8 cellular contexts compared by ENCODE assay signal in the genomic region with DNA sequence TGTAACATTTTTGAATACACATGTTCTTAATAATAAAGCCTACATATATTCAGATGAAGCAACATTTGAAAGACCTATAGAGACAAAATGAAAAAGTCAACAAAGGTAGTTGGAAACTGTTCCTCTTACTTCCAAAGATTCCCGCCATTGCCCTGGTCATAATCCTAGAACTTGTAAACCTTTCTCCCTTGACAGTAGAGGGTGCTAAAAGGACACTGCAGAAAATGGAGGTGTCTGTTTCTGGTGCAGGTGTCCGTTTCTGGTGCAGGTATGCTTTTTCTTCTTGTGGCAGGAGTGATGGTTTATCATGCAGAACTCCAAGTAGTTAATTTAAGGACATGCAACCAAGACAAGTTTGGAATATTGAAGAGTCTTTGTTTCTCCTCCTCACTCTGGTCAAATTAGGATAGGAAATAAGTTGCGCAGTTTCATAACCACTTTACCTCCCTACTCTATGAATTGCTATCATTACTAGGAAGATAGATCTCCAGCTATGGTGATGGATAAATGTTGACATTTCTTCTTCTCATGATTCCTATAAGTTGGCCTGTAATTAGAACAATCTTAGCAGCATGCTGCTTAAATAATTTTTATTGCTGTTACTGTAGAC. TPM values are rescaled to one million over a fixed set of nuclear protein-coding genes. Genes with fewer than 3 reads are reported as not detected.
DNase-seq lines count a peak whose midpoint lies in the region; ATAC-seq and TF ChIP-seq lines count a peak whose summit lies in the region.

No MANE protein-coding gene starts in this region.

- no peaks in the 10 kb centered on the region for H3K4me1 Mint-ChIP-seq in GM23338
- no peaks in the 10 kb centered on the region for H3K4me1 Mint-ChIP-seq in neural crest cell
- H3K4me1 Mint-ChIP-seq in T-helper 17 cell, result no peaks in the 10 kb centered on the region
- no peaks in the 10 kb centered on the region for H3K4me1 Mint-ChIP-seq in activated T-helper 1 cell treated with anti-CD3 and anti-CD28 coated beads, Interleukin-12 subunit alpha, Interleukin-12 subunit beta, Interleukin-2, Interleukin-4 antibody, amounts not matched to agents 30 ng/mL and 10 ng/mL and 1 ng/mL, durations not matched to agents 14 hours and 24 hours and 36 hours (ENCODE audit: low read depth)

- H3K36me3 Mint-ChIP-seq in GM23338 (ENCODE audit: low read depth) (no peaks in the 10 kb centered on the region), neural crest cell (ENCODE audit: low read depth) (no peaks in the 10 kb centered on the region), T-helper 17 cell (ENCODE audit: low read depth) (peaks cover 4% of the 10 kb centered on the region)
- H3K36me3 Mint-ChIP-seq in activated T-helper 1 cell treated with anti-CD3 and anti-CD28 coated beads, Interleukin-12 subunit alpha, Interleukin-12 subunit beta, Interleukin-2, Interleukin-4 antibody, amounts not matched to agents 30 ng/mL and 10 ng/mL and 1 ng/mL, durations not matched to agents 14 hours and 24 hours and 36 hours (ENCODE audit: low read depth), result no peaks in the 10 kb centered on the region

- TF ChIP-seq CTCF in GM23338 (conservative IDR thresholded peaks at IDR 0.05; ENCODE audit: low read depth in 2 of 2) (peak; percentile 67 to 89), breast epithelium (IDR thresholded peaks at IDR 0.05) (peak in 2 of 3 donors; percentile 27 to 42), neural crest cell (conservative IDR thresholded peaks at IDR 0.05) (peak; percentile 65)

- no peaks in the 10 kb centered on the region for H4K20me1 ChIP-seq in GM23338 (replicated peaks; ENCODE audit: insufficient read depth)

- H3K27ac Mint-ChIP-seq in GM23338 (no peak overlapping the region), neural crest cell (ENCODE audit: unreplicated experiment) (no peak overlapping the region), T-helper 17 cell (no peak overlapping the region)
- no peak overlapping the region for H3K27ac Mint-ChIP-seq in activated T-helper 1 cell treated with anti-CD3 and anti-CD28 coated beads, Interleukin-12 subunit alpha, Interleukin-12 subunit beta, Interleukin-2, Interleukin-4 antibody, amounts not matched to agents 30 ng/mL and 10 ng/mL and 1 ng/mL, durations not matched to agents 14 hours and 24 hours and 36 hours

- H3K4me2 ChIP-seq in GM23338, result no peak overlapping the region

- H3K4me1 ChIP-seq in GM23338 (ENCODE audit: insufficient read depth) (no peaks in the 10 kb centered on the region), breast epithelium (no peaks in the 10 kb centered on the region)

- no peaks in the 10 kb centered on the region for H3F3A ChIP-seq in GM23338 (replicated peaks; ENCODE audit: low read depth)

- no peak overlapping the region for H3K4me3 Mint-ChIP-seq in GM23338
- H3K4me3 Mint-ChIP-seq in neural crest cell, result no peak overlapping the region
- no peak overlapping the region for H3K4me3 Mint-ChIP-seq in T-helper 17 cell
- H3K4me3 Mint-ChIP-seq in activated T-helper 1 cell treated with anti-CD3 and anti-CD28 coated beads, Interleukin-12 subunit alpha, Interleukin-12 subunit beta, Interleukin-2, Interleukin-4 antibody, amounts not matched to agents 30 ng/mL and 10 ng/mL and 1 ng/mL, durations not matched to agents 14 hours and 24 hours and 36 hours, result no peak overlapping the region

- H3K27ac ChIP-seq in GM23338 (ENCODE audit: low read depth) (no peak overlapping the region), breast epithelium (no peak overlapping the region)

- H3K9me3 ChIP-seq in breast epithelium, result no peaks in the 10 kb centered on the region
- H3K9me3 ChIP-seq in T-helper 17 cell (ENCODE audit: control insufficient read depth, low read length, poor library complexity, severe bottlenecking), result no peaks in the 10 kb centered on the region

- H2AFZ ChIP-seq in GM23338, result no peak overlapping the region

- intact Hi-C loops in breast epithelium (cut with DNase I; ENCODE audit: low total_unique reads), result no loop called here
- intact Hi-C loops in activated T-helper 1 cell treated with anti-CD3 and anti-CD28 coated beads, Interleukin-12 subunit alpha, Interleukin-12 subunit beta, Interleukin-2, Interleukin-4 antibody, amounts not matched to agents 30 ng/mL and 10 ng/mL and 1 ng/mL, durations not matched to agents 14 hours and 24 hours and 36 hours (cut with micrococcal nuclease), result loop anchor here (5.0 kb wide), 2 partner anchors 568 to 908 kb away; no protein-coding TSS in a partner anchor

- H3K9me3 Mint-ChIP-seq in GM23338, result no peaks in the 10 kb centered on the region
- H3K9me3 Mint-ChIP-seq in neural crest cell, result no peaks in the 10 kb centered on the region
- no peaks in the 10 kb centered on the region for H3K9me3 Mint-ChIP-seq in activated T-helper 1 cell treated with anti-CD3 and anti-CD28 coated beads, Interleukin-12 subunit alpha, Interleukin-12 subunit beta, Interleukin-2, Interleukin-4 antibody, amounts not matched to agents 30 ng/mL and 10 ng/mL and 1 ng/mL, durations not matched to agents 14 hours and 24 hours and 36 hours

- H3K36me3 ChIP-seq in GM23338 (ENCODE audit: insufficient read depth) (no peaks in the 10 kb centered on the region), breast epithelium (no peaks in the 10 kb centered on the region)

- H3K27me3 Mint-ChIP-seq in GM23338 (ENCODE audit: insufficient read depth, low read depth, poor library complexity), result peaks cover 2% of the 10 kb centered on the region
- no peaks in the 10 kb centered on the region for H3K27me3 Mint-ChIP-seq in neural crest cell (ENCODE audit: low read depth)
- peaks cover 7% of the 10 kb centered on the region for H3K27me3 Mint-ChIP-seq in T-helper 17 cell
- H3K27me3 Mint-ChIP-seq in activated T-helper 1 cell treated with anti-CD3 and anti-CD28 coated beads, Interleukin-12 subunit alpha, Interleukin-12 subunit beta, Interleukin-2, Interleukin-4 antibody, amounts not matched to agents 30 ng/mL and 10 ng/mL and 1 ng/mL, durations not matched to agents 14 hours and 24 hours and 36 hours (ENCODE audit: insufficient read depth), result peaks cover 3% of the 10 kb centered on the region

- H3K79me2 ChIP-seq in GM23338 (replicated peaks; ENCODE audit: insufficient read depth), result no peaks in the 10 kb centered on the region

- no peak for TF ChIP-seq POLR2A in breast epithelium (IDR thresholded peaks at IDR 0.05)

- no peak overlapping the region for H3K4me3 ChIP-seq in GM23338
- H3K4me3 ChIP-seq in breast epithelium, result no peak overlapping the region

- ATAC-seq in GM23338 (peak; percentile 71), GM21528 (IDR thresholded peaks at IDR 0.05; ENCODE audit: low FRiP score, unreplicated experiment) (no peak), T-helper 17 cell (no peak)

- H3K27me3 ChIP-seq in GM23338 (ENCODE audit: insufficient read depth), result no peaks in the 10 kb centered on the region
- H3K27me3 ChIP-seq in breast epithelium, result no peaks in the 10 kb centered on the region

- no peaks in the 10 kb centered on the region for H3K9me2 ChIP-seq in GM23338 (ENCODE audit: insufficient read depth)

- DNase-seq in EL (peak; percentile 1), GM23338 (ENCODE audit: low spot score) (peak; percentile 67), NCI-H187 (lab: John Stamatoyannopoulos, UW) (peak; percentile 2 to 33), breast epithelium (ENCODE audit: low spot score in 2 of 2) (no peak), neural crest cell (ENCODE audit: low read depth, low spot score) (no peak), T-helper 17 cell (no peak)
- no peak for DNase-seq in activated T-helper 1 cell treated with anti-CD3 and anti-CD28 coated beads, Interleukin-12 subunit alpha, Interleukin-12 subunit beta, Interleukin-2, Interleukin-4 antibody, amounts not matched to agents 30 ng/mL and 10 ng/mL and 1 ng/mL, durations not matched to agents 14 hours and 24 hours and 36 hours (ENCODE audit: low spot score)

TF ChIP-seq in GM23338, 12 proteins besides CTCF, POLR2A, EP300 and RAD21 (continues in another document):
- TF ChIP-seq, protein P1, sequence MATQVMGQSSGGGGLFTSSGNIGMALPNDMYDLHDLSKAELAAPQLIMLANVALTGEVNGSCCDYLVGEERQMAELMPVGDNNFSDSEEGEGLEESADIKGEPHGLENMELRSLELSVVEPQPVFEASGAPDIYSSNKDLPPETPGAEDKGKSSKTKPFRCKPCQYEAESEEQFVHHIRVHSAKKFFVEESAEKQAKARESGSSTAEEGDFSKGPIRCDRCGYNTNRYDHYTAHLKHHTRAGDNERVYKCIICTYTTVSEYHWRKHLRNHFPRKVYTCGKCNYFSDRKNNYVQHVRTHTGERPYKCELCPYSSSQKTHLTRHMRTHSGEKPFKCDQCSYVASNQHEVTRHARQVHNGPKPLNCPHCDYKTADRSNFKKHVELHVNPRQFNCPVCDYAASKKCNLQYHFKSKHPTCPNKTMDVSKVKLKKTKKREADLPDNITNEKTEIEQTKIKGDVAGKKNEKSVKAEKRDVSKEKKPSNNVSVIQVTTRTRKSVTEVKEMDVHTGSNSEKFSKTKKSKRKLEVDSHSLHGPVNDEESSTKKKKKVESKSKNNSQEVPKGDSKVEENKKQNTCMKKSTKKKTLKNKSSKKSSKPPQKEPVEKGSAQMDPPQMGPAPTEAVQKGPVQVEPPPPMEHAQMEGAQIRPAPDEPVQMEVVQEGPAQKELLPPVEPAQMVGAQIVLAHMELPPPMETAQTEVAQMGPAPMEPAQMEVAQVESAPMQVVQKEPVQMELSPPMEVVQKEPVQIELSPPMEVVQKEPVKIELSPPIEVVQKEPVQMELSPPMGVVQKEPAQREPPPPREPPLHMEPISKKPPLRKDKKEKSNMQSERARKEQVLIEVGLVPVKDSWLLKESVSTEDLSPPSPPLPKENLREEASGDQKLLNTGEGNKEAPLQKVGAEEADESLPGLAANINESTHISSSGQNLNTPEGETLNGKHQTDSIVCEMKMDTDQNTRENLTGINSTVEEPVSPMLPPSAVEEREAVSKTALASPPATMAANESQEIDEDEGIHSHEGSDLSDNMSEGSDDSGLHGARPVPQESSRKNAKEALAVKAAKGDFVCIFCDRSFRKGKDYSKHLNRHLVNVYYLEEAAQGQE (IDR thresholded peaks at IDR 0.05; ENCODE audit: unreplicated experiment), result no peak

RNA-seq across cellular contexts. Expression of a gene that starts 56.0 kb away (rescaled TPM):
- 5.6 and 9.0 TPM in 2 replicates for total RNA-seq in GM23338 (2014; rRNA removed; shearing (Covaris generic))
- polyA plus RNA-seq in GM23338 (2016; fragmentation: Nextera tagmentation; extraction: Ambion mirVana), result 9.5 and 11.5 TPM in 2 replicates
- total RNA-seq in breast epithelium (10 to 100 TPM; 22.3 to 39.5 (median 32.3) TPM), neural crest cell (3.0 and 4.0 TPM in 2 replicates), T-helper 17 cell (10 to 100 TPM in 1 of 2 donors, 1 to 10 TPM in 1; 8.7 to 10.5 TPM)
- 8.2 and 9.7 TPM in 2 replicates for total RNA-seq in activated T-helper 1 cell treated with anti-CD3 and anti-CD28 coated beads, Interleukin-12 subunit alpha, Interleukin-12 subunit beta, Interleukin-2, Interleukin-4 antibody, amounts not matched to agents 30 ng/mL and 10 ng/mL and 1 ng/mL, durations not matched to agents 14 hours and 24 hours and 36 hours

Comparison
In these comparisons a context has a peak if more than half of its experiments do, and no peak if none do; other contexts are left out.
1. DNase-seq: peak in EL (single experiment), GM23338 (single experiment) and NCI-H187 (2 of 2); none in breast epithelium (0 of 2), neural crest cell (single experiment), T-helper 17 cell (0 of 3) and activated T-helper 1 cell treated with anti-CD3 and anti-CD28 coated beads, Interleukin-12 subunit alpha, Interleukin-12 subunit beta, Interleukin-2, Interleukin-4 antibody, amounts not matched to agents 30 ng/mL and 10 ng/mL and 1 ng/mL, durations not matched to agents 14 hours and 24 hours and 36 hours (single experiment).
2. Peak in every context shown above with its lines, with median percentiles within 50 percentile points of each other: CTCF ChIP-seq.